In the genomic region with DNA sequence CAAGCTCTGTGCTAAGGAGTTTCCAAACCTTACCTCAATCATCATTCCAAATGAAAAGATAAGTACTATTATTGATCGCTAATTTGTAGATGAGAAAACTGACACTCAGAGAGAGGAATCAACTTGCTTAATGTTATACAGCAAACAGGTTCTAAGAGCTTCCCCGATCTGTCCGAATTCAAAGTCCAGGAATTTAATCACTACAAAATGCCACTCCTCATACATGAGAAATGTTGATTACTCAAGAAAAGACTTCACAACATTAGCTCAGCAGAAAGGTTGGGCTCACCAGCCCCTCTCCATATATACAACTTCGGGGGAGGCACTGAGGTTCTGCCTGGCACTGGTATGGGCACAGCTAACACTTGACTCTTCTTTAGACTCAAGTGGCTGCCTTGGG, we compare ENCODE assay signal across 34 cellular contexts.
"Had no signal": no experiment of that assay in that cellular context is flagged by ENCODE, and none has a peak within 500 bp of the region (broad histone marks: within the 10 kb centered on the region; RNA-seq: fewer than 3 reads in every experiment).

No MANE protein-coding gene starts in this region.

- H3K27me3 ChIP-seq: MG63 had no signal

- H3K4me3 ChIP-seq: MG63 had no signal

- DNase-seq: Karpas-422, Kasumi-1, KG1, MG63, MM.1S, MV-4-11, NCI-H1048, NCI-H1092, NCI-H1092 treated with DMSO at 0.1 percent for 48 hours, NCI-H1105, NCI-H1105 treated with DMSO at 0.1 percent for 48 hours, NCI-H1417, NCI-H1417 treated with DMSO at 0.1 percent for 48 hours, NCI-H1436, NCI-H1436 treated with DMSO at 0.1 percent for 48 hours, NCI-H146, NCI-H1694, NCI-H1694 treated with DMSO at 0.1 percent for 48 hours, NCI-H187, NCI-H187 treated with DMSO at 0.1 percent for 48 hours, NCI-H1930, NCI-H2029, NCI-H2029 treated with DMSO at 0.1 percent for 48 hours, NCI-H2081, NCI-H2081 treated with DMSO at 0.1 percent for 48 hours, NCI-H2107, NCI-H2171, NCI-H2171 treated with DMSO at 0.1 percent for 48 hours, NCI-H2227 treated with DMSO at 0.1 percent for 48 hours, NCI-H345, NCI-H446, NCI-H446 treated with DMSO at 0.1 percent for 48 hours, NCI-H510A had no signal

- H3K27ac ChIP-seq: KMS-11 had no signal

- H3K36me3 ChIP-seq: MG63 had no signal

- H3K9me3 ChIP-seq: MG63 had no signal
